In genomic region chr17:64174686-64175456, GRCh38 we compare ENCODE assay signal across 8 cellular contexts. TPM values are rescaled to one million over a fixed set of nuclear protein-coding genes. Genes with fewer than 3 reads are reported as not detected.
DNase-seq lines count a peak whose midpoint lies in the region; ATAC-seq and TF ChIP-seq lines count a peak whose summit lies in the region.

No MANE protein-coding gene starts in this region.

- POLR2A ChIA-PET in HEK293 (lab: Yijun Ruan, JAX), result no interaction called here

- no peak for TF ChIP-seq CTCF in HEK293 (tag by site-specific recombination; IDR thresholded peaks at IDR 0.05)
- no peak for TF ChIP-seq CTCF in left ventricle myocardium inferior (IDR thresholded peaks at IDR 0.05; ENCODE audit: borderline replicate concordance)

- H3K9me3 ChIP-seq in HEK293 (ENCODE audit: control insufficient read depth, insufficient read depth, low read depth, low read length), result no peaks in the 10 kb centered on the region
- no peaks in the 10 kb centered on the region for H3K9me3 ChIP-seq in left ventricle myocardium inferior (replicated peaks)
- H3K9me3 ChIP-seq in skeletal muscle tissue (ENCODE audit: control insufficient read depth in 3 of 3, low read length in 3 of 3), result no peaks in the 10 kb centered on the region

- H3K27me3 ChIP-seq in left ventricle myocardium inferior (ENCODE audit: low read depth) (no peaks in the 10 kb centered on the region), skeletal muscle tissue (ENCODE audit: control insufficient read depth in 3 of 3, insufficient read depth in 3 of 3, low read length in 3 of 3) (no peaks in the 10 kb centered on the region)

- H3K27ac ChIP-seq in HEK293 (ENCODE audit: extremely low read depth, low read depth, low read length) (no peak overlapping the region), left ventricle myocardium inferior (replicated peaks) (peak overlapping the region; percentile 68), skeletal muscle tissue (ENCODE audit: low read depth, low read length) (peak overlapping the region; percentile 84)

- no peak for ATAC-seq in GM18907 (IDR thresholded peaks at IDR 0.05; ENCODE audit: unreplicated experiment)
- no peak for ATAC-seq in GM18502 (IDR thresholded peaks at IDR 0.05; ENCODE audit: poor library complexity, unreplicated experiment)

- intact Hi-C loops in left ventricle myocardium inferior (cut with micrococcal nuclease), result no loop called here

- peak overlapping the region in 1 of 3 donors; percentile 40 for H3K9ac ChIP-seq in skeletal muscle tissue (ENCODE audit: low read depth in 1 of 3, low read length in 3 of 3)

- DNase-seq in amniotic epithelial cell (ENCODE audit: low read depth), result peak; percentile 65
- no peak for DNase-seq in left ventricle myocardium inferior
- DNase-seq in dedifferentiated amniotic fluid mesenchymal stem cell (ENCODE audit: extremely low spot score), result no peak
- DNase-seq in iPS-NIHi7 (ENCODE audit: extremely low spot score), result no peak

- H3K4me3 ChIP-seq in HEK293 (ENCODE audit: low read depth, low read length), result no peak overlapping the region
- no peak overlapping the region for H3K4me3 ChIP-seq in left ventricle myocardium inferior
- H3K4me3 ChIP-seq in skeletal muscle tissue (ENCODE audit: low read length in 3 of 3), result no peak overlapping the region

- no peaks in the 10 kb centered on the region for H3K4me1 ChIP-seq in HEK293 (ENCODE audit: control insufficient read depth, insufficient read depth, low read length)
- peaks cover 82% of the 10 kb centered on the region for H3K4me1 ChIP-seq in left ventricle myocardium inferior
- peaks cover 65 to 77% (median 76%) of the 10 kb centered on the region in 3 donors for H3K4me1 ChIP-seq in skeletal muscle tissue (ENCODE audit: control insufficient read depth in 3 of 3, insufficient read depth in 3 of 3, low read length in 3 of 3)

- CTCF ChIA-PET in HEK293 (lab: Yijun Ruan, JAX), result interaction anchor here (1.1 kb wide), 1 partner anchor 107 kb away, joined by 3 read pairs; no protein-coding TSS in a partner anchor

- H3K36me3 ChIP-seq in HEK293 (ENCODE audit: control insufficient read depth in 2 of 2, insufficient read depth in 1 of 2, low read length in 2 of 2), result peaks cover 0 to 46% of the 10 kb centered on the region in 2 experiments; a peak in 2 of 3 replicates
- peaks cover 29% of the 10 kb centered on the region for H3K36me3 ChIP-seq in left ventricle myocardium inferior
- H3K36me3 ChIP-seq in skeletal muscle tissue (ENCODE audit: control insufficient read depth in 3 of 3, insufficient read depth in 3 of 3, low read length in 3 of 3), result peaks cover 0 to 9% (median 0%) of the 10 kb centered on the region in 3 donors

TF ChIP-seq in HEK293, 187 proteins besides CTCF, POLR2A, EP300 and RAD21:
- peak; percentile 94 for TF ChIP-seq SCRT2 (tag by site-specific recombination; IDR thresholded peaks at IDR 0.05)
- TF ChIP-seq ZNF274 (IDR thresholded peaks at IDR 0.05; ENCODE audit: low read length), result no peak
- no peak for TF ChIP-seq ZNF274 (tag by site-specific recombination; IDR thresholded peaks at IDR 0.05; ENCODE audit: borderline replicate concordance)

RNA-seq across cellular contexts. Expression of gene ERN1, which starts 44.9 kb away (rescaled TPM):
- total RNA-seq in left ventricle myocardium inferior (9.3 TPM), skeletal muscle tissue (5.7 TPM)
